ENCODE assay signal across 11 cellular contexts in the genomic region with DNA sequence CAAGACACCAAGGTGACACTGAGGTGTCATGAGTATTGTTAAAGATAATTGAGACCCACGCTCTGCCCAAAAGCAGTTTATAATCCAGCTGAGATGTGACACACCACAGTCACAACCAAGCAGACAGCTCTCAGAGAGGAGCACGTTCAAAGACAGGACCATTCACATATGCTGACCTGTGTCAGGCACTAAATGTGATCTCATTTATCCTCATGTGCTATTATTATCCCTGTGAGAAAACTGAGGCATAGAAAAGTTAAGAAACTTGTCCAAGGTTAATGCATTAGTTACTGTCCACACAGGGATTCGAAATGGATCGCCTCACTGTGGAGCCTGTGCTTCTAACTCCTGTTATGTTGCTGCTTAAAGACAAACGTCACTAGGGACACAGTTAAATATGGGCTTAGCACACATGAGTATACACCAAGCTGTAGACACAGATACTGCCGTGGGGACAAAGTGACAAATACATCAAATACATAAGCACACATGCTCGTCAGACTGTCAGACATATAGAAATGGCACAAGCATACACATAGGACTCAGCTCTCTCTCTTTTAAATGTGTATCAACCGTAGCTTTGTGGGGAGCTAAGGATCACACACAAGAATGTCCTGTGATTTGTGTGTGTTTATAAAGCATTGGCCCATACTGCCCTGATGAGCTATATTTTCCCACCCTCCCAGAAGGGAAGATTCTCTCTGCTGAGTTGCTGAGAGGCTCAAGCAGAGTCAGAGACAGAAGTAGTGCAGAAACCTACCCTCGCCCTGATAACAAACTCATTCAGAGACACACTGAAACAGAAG. TPM values are rescaled to one million over a fixed set of nuclear protein-coding genes. Genes with fewer than 3 reads are reported as not detected.
DNase-seq lines count a peak whose midpoint lies in the region; ATAC-seq, FAIRE-seq and TF ChIP-seq lines count a peak whose summit lies in the region.
"Had no signal": no experiment of that assay in that cellular context is flagged by ENCODE, and none has a peak within 500 bp of the region (broad histone marks: within the 10 kb centered on the region; RNA-seq: fewer than 3 reads in every experiment).

No MANE protein-coding gene starts in this region.

- H3F3A ChIP-seq in GM23248 (ENCODE audit: insufficient read depth) (peaks cover 23% of the 10 kb centered on the region; the same call in 1 of the 2 replicates), smooth muscle cell (ENCODE audit: low read depth) (peaks cover 8% of the 10 kb centered on the region)

- ATAC-seq in T-cell (replicated peaks in 1 of 4) (no peak), GM18868 (IDR thresholded peaks at IDR 0.05; ENCODE audit: unreplicated experiment) (no peak)

- H4K20me1 ChIP-seq in GM23248 (ENCODE audit: insufficient read depth), result no peaks in the 10 kb centered on the region
- H4K20me1 ChIP-seq in smooth muscle cell (ENCODE audit: low read depth), result no peaks in the 10 kb centered on the region

- H2AFZ ChIP-seq in GM23248 (peak overlapping the region; percentile 81), smooth muscle cell (ENCODE audit: low read depth) (peak overlapping the region; percentile 2)

- WGBS in GM23248 (ENCODE audit: low coverage in 1 of 2, low lambda C conversion rate in 2 of 2, missing lambda C conversion rate in 2 of 2), 2 experiments, result 85 to 86% methylated on average over 9 of the region's 9 CpGs
- WGBS in smooth muscle cell (ENCODE audit: low lambda C conversion rate), result 56% methylated on average over 9 of the region's 9 CpGs
- 72 to 82% (median 82%) methylated on average over 9 of the region's 9 CpGs for WGBS in small intestine, 3 donors

- H3K36me3 ChIP-seq in GM23248 (ENCODE audit: low read depth), result no peaks in the 10 kb centered on the region
- H3K36me3 ChIP-seq in smooth muscle cell (ENCODE audit: low read depth), result no peaks in the 10 kb centered on the region
- H3K36me3 ChIP-seq in small intestine (ENCODE audit: control insufficient read depth in 2 of 2, insufficient read depth in 2 of 2, low read length in 2 of 2), result no peaks in the 10 kb centered on the region
- H3K36me3 ChIP-seq: neutrophil had no signal

- H3K9me2 ChIP-seq in GM23248 (ENCODE audit: insufficient read depth), result no peaks in the 10 kb centered on the region

- DNase-seq in GM23248 (peak; percentile 19), T-cell (no peak), iris pigment epithelial cell (ENCODE audit: low read depth) (peak; percentile 21), smooth muscle cell (lab: John Stamatoyannopoulos, UW; ENCODE audit: unreplicated experiment) (no peak), small intestine (no peak), NAMALWA (ENCODE audit: low spot score) (no peak)
- DNase-seq in stimulated activated CD4-positive, alpha-beta T cell treated with anti-CD3 and anti-CD28 coated beads, Interleukin-15, amount 100 ng/mL, for 24 hours, result no peak

- no peak for FAIRE-seq in small intestine (lab: Jason Lieb, UNC)
- FAIRE-seq: bronchial epithelial cell had no signal

- TF ChIP-seq CTCF in smooth muscle cell (IDR thresholded peaks at IDR 0.05; ENCODE audit: borderline replicate concordance, insufficient read depth, poor library complexity, severe bottlenecking), result no peak

- H3K4me2 ChIP-seq in GM23248 (ENCODE audit: unreplicated experiment), result no peak overlapping the region
- H3K4me2 ChIP-seq in smooth muscle cell, result peak overlapping the region; percentile 78

- H3K4me1 Mint-ChIP-seq in T-cell, result peaks cover 35 to 40% (median 39%) of the 10 kb centered on the region in 3 donors

- H3K4me3 ChIP-seq in GM23248, result no peak overlapping the region
- H3K4me3 ChIP-seq in smooth muscle cell, result no peak overlapping the region
- no peak overlapping the region for H3K4me3 ChIP-seq in small intestine (ENCODE audit: low read depth in 1 of 2, low read length in 2 of 2)

- no peaks in the 10 kb centered on the region for H3K36me3 Mint-ChIP-seq in T-cell

- in situ Hi-C loops in GM23248 (cut with MboI), result no loop called here

- POLR2A ChIA-PET in T-cell (lab: Charles Lee), result no interaction called here

- no peak overlapping the region for H3K4me3 Mint-ChIP-seq in T-cell

- H3K27ac Mint-ChIP-seq in T-cell, result peak overlapping the region; percentile 94 to 98

- no peaks in the 10 kb centered on the region for H3K27me3 Mint-ChIP-seq in T-cell

- no peaks in the 10 kb centered on the region for H3K79me2 ChIP-seq in GM23248 (ENCODE audit: insufficient read depth)
- H3K79me2 ChIP-seq in smooth muscle cell (ENCODE audit: low read depth), result no peaks in the 10 kb centered on the region

- CTCF ChIA-PET in T-cell (lab: Charles Lee), result interaction anchor here (0.6 to 3.6 kb wide), 17 partner anchors 14 to 193 kb away, joined by 3 to 25 read pairs (median 4); partner anchors contain the start of genes DCAF8 (in 1 of the 2) and PEX19 (in 1 of the 2)

- H3K9ac ChIP-seq in GM23248, result peak overlapping the region; percentile 63; the same call in 1 of the 2 replicates
- no peak overlapping the region for H3K9ac ChIP-seq in smooth muscle cell (ENCODE audit: low read depth)

- no peaks in the 10 kb centered on the region for H3K9me3 Mint-ChIP-seq in T-cell

- no peaks in the 10 kb centered on the region for H3K9me3 ChIP-seq in GM23248 (ENCODE audit: low read depth)
- no peaks in the 10 kb centered on the region for H3K9me3 ChIP-seq in smooth muscle cell (replicated peaks; ENCODE audit: low read depth)
- no peaks in the 10 kb centered on the region for H3K9me3 ChIP-seq in small intestine (ENCODE audit: control insufficient read depth, low read depth)
- H3K9me3 ChIP-seq: neutrophil had no signal

- no peak overlapping the region for H3K27ac ChIP-seq in GM23248
- peak overlapping the region; percentile 54 for H3K27ac ChIP-seq in smooth muscle cell (ENCODE audit: low read depth)
- H3K27ac ChIP-seq in small intestine (ENCODE audit: low read depth in 1 of 2, low read length in 1 of 2), result peak overlapping the region in 1 of 2 donors; percentile 53
- H3K27ac ChIP-seq: neutrophil, RWPE1 had no signal

- H3K27me3 ChIP-seq in GM23248 (replicated peaks; ENCODE audit: insufficient read depth) (no peaks in the 10 kb centered on the region), smooth muscle cell (ENCODE audit: low read depth) (no peaks in the 10 kb centered on the region), small intestine (ENCODE audit: control insufficient read depth in 2 of 2, insufficient read depth in 2 of 2, low read length in 2 of 2) (no peaks in the 10 kb centered on the region)

- peaks cover 22% of the 10 kb centered on the region; the same call in 1 of the 2 replicates for H3K4me1 ChIP-seq in GM23248 (ENCODE audit: insufficient read depth)
- peaks cover 23% of the 10 kb centered on the region for H3K4me1 ChIP-seq in smooth muscle cell (ENCODE audit: low read depth)
- peaks cover 2 to 4% of the 10 kb centered on the region in 2 donors for H3K4me1 ChIP-seq in small intestine (ENCODE audit: control insufficient read depth in 2 of 2, insufficient read depth in 1 of 2, low read depth in 1 of 2, low read length in 1 of 2)

RNA-seq across cellular contexts. Expression of gene IGSF8, which starts 3.5 kb away (rescaled TPM):
- 43.3 and 52.2 TPM in 2 replicates for total RNA-seq in GM23248 (2014; rRNA removed; shearing (Covaris generic))
- polyA plus RNA-seq in GM23248 (2016; fragmentation: Nextera tagmentation; extraction: Ambion mirVana), result 32.9 and 34.6 TPM in 2 replicates
- total RNA-seq in T-cell, result 10 to 100 TPM; 41.8 to 71.5 (median 62.2) TPM
- 17.3 and 20.8 TPM in 2 replicates for total RNA-seq in smooth muscle cell
- polyA plus RNA-seq in smooth muscle cell, result 30.2 and 35.5 TPM in 2 replicates
- 10 to 100 TPM; 11.0 to 29.5 (median 13.5) TPM for polyA plus RNA-seq in small intestine

RNA-seq across cellular contexts. Expression of gene ATP1A2, which starts 13.6 kb away (rescaled TPM):
- 0.11 and 0.13 TPM in 2 replicates for total RNA-seq in GM23248 (2014; rRNA removed; shearing (Covaris generic))
- 0.14 and 0.30 TPM in 2 replicates for polyA plus RNA-seq in GM23248 (2016; fragmentation: Nextera tagmentation; extraction: Ambion mirVana)
- total RNA-seq in T-cell, result under 1 TPM in 2 of 5 donors, not detected in 3; 0.10 to 0.26 TPM
- not detected in 2 replicates for total RNA-seq in smooth muscle cell
- 0.07 TPM in 1 of 2 replicates, not detected in the other for polyA plus RNA-seq in smooth muscle cell
- polyA plus RNA-seq in small intestine, result 1 to 10 TPM in 1 of 3 donors, under 1 TPM in 2; 0.22 to 5.3 (median 0.54) TPM
- total RNA-seq: bronchial epithelial cell had no signal

RNA-seq across cellular contexts. Expression of gene KCNJ9, which starts 20.6 kb away (rescaled TPM):
- 0.13 TPM in 1 of 2 replicates, not detected in the other for total RNA-seq in GM23248 (2014; rRNA removed; shearing (Covaris generic))
- not detected in 2 replicates for polyA plus RNA-seq in GM23248 (2016; fragmentation: Nextera tagmentation; extraction: Ambion mirVana)
- not detected for total RNA-seq in T-cell
- not detected in 2 replicates for total RNA-seq in smooth muscle cell
- polyA plus RNA-seq in smooth muscle cell, result not detected in 2 replicates
- under 1 TPM in 1 of 3 donors, not detected in 2; 0.19 TPM for polyA plus RNA-seq in small intestine

RNA-seq across cellular contexts. Expression of gene KCNJ10, which starts 32.0 kb away (rescaled TPM):
- total RNA-seq in GM23248 (2014; rRNA removed; shearing (Covaris generic)), result not detected in 2 replicates
- polyA plus RNA-seq in GM23248 (2016; fragmentation: Nextera tagmentation; extraction: Ambion mirVana), result not detected in 2 replicates
- total RNA-seq in T-cell, result under 1 TPM in 1 of 5 donors, not detected in 4; 0.22 TPM
- not detected in 2 replicates for total RNA-seq in smooth muscle cell
- not detected in 2 replicates for polyA plus RNA-seq in smooth muscle cell
- polyA plus RNA-seq in small intestine, result under 1 TPM in 1 of 3 donors, not detected in 2; 0.25 TPM
- total RNA-seq: bronchial epithelial cell had no signal

RNA-seq across cellular contexts. Expression of gene ATP1A4, which starts 49.5 kb away (rescaled TPM):
- total RNA-seq in GM23248 (2014; rRNA removed; shearing (Covaris generic)), result not detected in 2 replicates
- not detected in 2 replicates for polyA plus RNA-seq in GM23248 (2016; fragmentation: Nextera tagmentation; extraction: Ambion mirVana)
- total RNA-seq in T-cell, result not detected
- total RNA-seq in smooth muscle cell, result not detected in 2 replicates
- polyA plus RNA-seq in smooth muscle cell, result not detected in 2 replicates
- under 1 TPM in 1 of 3 donors, not detected in 2; 0.12 TPM for polyA plus RNA-seq in small intestine
- total RNA-seq: bronchial epithelial cell had no signal

Comparison
In these comparisons a context has a peak if more than half of its experiments do, and no peak if none do; other contexts are left out.
1. DNase-seq: peak in GM23248 (single experiment) and iris pigment epithelial cell (single experiment); none in T-cell (0 of 34), smooth muscle cell (single experiment), small intestine (single experiment), stimulated activated CD4-positive, alpha-beta T cell treated with anti-CD3 and anti-CD28 coated beads, Interleukin-15, amount 100 ng/mL, for 24 hours (single experiment) and NAMALWA (single experiment).